ENCODE assay signal across 1 cellular context in the genomic region with DNA sequence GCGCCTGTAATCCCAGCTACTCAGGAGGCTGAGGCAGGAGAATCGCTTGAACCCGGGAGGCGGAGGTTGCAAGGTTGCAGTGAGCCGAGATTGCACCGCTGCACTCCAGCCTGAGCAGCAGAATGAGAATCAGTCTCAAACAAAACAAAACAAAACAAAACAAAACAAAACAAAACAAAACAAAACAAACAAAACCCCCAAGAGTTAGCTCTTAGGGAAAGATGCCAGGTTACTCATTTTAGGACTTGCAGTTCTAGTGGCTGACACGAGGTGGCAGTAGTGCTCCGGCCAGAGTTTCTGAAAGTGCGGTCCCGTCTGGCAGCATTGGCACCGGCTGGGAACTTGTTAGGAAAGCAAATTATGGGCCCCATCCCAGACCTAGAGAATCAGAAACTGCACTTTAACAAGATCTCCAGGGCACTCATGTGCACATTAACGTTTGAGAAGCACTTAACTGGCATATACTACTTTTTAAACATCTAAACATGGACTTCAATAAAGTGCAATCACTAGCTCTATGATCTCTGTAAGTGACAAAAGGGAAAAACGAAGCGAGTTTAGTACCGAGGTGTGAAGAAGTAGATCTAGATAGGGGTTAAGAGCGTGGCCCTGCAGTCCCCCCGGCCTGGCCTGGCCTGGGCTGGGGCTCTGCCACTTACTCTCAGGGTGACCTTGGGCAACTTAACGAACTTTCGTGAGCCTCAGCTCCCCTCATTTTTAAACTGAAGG.
A peak's percentile ranks its signal among the peaks of the same experiment; 100 is the strongest.
TF ChIP-seq lines count a peak whose summit lies in the region.

No MANE protein-coding gene starts in this region.

TF ChIP-seq in GM12878, 131 proteins besides CTCF, POLR2A, EP300 and RAD21 (continued from another document):
- no peak for TF ChIP-seq E2F8 (IDR thresholded peaks at IDR 0.05; ENCODE audit: low read depth, partially characterized antibody)
- TF ChIP-seq RCOR1 (conservative IDR thresholded peaks at IDR 0.05; ENCODE audit: low read depth, low read length), result no peak
- TF ChIP-seq STAT1 (conservative IDR thresholded peaks at IDR 0.05), result 0 out of 2 replicates have a peak, but pooled peaks have one; percentile 36
- no peak for TF ChIP-seq ZSCAN29 (IDR thresholded peaks at IDR 0.05)
- TF ChIP-seq CEBPB (IDR thresholded peaks at IDR 0.05; ENCODE audit: borderline replicate concordance in 1 of 2, low read depth in 2 of 2, low read length in 2 of 2), result no peak
- no peak for TF ChIP-seq ZBTB33 (IDR thresholded peaks at IDR 0.05)
- TF ChIP-seq, protein P1, sequence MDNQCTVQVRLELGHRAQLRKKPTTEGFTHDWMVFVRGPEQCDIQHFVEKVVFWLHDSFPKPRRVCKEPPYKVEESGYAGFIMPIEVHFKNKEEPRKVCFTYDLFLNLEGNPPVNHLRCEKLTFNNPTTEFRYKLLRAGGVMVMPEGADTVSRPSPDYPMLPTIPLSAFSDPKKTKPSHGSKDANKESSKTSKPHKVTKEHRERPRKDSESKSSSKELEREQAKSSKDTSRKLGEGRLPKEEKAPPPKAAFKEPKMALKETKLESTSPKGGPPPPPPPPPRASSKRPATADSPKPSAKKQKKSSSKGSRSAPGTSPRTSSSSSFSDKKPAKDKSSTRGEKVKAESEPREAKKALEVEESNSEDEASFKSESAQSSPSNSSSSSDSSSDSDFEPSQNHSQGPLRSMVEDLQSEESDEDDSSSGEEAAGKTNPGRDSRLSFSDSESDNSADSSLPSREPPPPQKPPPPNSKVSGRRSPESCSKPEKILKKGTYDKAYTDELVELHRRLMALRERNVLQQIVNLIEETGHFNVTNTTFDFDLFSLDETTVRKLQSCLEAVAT (IDR thresholded peaks at IDR 0.05), result 0 out of 2 replicates have a peak, but pooled peaks have one; percentile 58
- TF ChIP-seq, protein P2, sequence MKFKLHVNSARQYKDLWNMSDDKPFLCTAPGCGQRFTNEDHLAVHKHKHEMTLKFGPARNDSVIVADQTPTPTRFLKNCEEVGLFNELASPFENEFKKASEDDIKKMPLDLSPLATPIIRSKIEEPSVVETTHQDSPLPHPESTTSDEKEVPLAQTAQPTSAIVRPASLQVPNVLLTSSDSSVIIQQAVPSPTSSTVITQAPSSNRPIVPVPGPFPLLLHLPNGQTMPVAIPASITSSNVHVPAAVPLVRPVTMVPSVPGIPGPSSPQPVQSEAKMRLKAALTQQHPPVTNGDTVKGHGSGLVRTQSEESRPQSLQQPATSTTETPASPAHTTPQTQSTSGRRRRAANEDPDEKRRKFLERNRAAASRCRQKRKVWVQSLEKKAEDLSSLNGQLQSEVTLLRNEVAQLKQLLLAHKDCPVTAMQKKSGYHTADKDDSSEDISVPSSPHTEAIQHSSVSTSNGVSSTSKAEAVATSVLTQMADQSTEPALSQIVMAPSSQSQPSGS (IDR thresholded peaks at IDR 0.05; ENCODE audit: low read length), result no peak
- no peak for TF ChIP-seq RAD51 (IDR thresholded peaks at IDR 0.05)
- no peak for TF ChIP-seq YBX1 (IDR thresholded peaks at IDR 0.05)
- no peak for TF ChIP-seq ZNF217 (IDR thresholded peaks at IDR 0.05)
- TF ChIP-seq FOXK2 (IDR thresholded peaks at IDR 0.05), result no peak
- no peak for TF ChIP-seq HCFC1 (IDR thresholded peaks at IDR 0.05; ENCODE audit: low read length)
- no peak for TF ChIP-seq POLR2AphosphoS2 (IDR thresholded peaks at IDR 0.05; ENCODE audit: low read depth, low read length)
- TF ChIP-seq NFXL1 (IDR thresholded peaks at IDR 0.05; ENCODE audit: borderline replicate concordance), result no peak
- TF ChIP-seq HDGF (IDR thresholded peaks at IDR 0.05), result peak; percentile 84
- no peak for TF ChIP-seq EZH2 (IDR thresholded peaks at IDR 0.05; ENCODE audit: borderline replicate concordance, control insufficient read depth, low read depth, low read length)
- no peak for TF ChIP-seq SP1 (IDR thresholded peaks at IDR 0.05; ENCODE audit: low read depth, low read length)
- no peak for TF ChIP-seq IKZF2 (IDR thresholded peaks at IDR 0.05)
- no peak for TF ChIP-seq ASH2L (IDR thresholded peaks at IDR 0.05; ENCODE audit: borderline replicate concordance, low read depth)
